In genomic region chr6:138647006-138647405, GRCh38 we compare ENCODE assay signal across 17 cellular contexts.
DNase-seq lines count a peak whose midpoint lies in the region; ATAC-seq lines count a peak whose summit lies in the region.
"Had no signal": no experiment of that assay in that cellular context is flagged by ENCODE, and none has a peak within 500 bp of the region (broad histone marks: within the 10 kb centered on the region; RNA-seq: fewer than 3 reads in every experiment).

No MANE protein-coding gene starts in this region.

- no peak overlapping the region for H3K23ac ChIP-seq in trophoblast cell (ENCODE audit: low read length)

- no peak overlapping the region for H3K27ac ChIP-seq in trophoblast cell (ENCODE audit: low read depth, low read length)
- H3K27ac ChIP-seq: pancreas, SJSA1 had no signal

- H3K36me3 ChIP-seq in adipocyte (ENCODE audit: control insufficient read depth, insufficient read depth, low read length, severe bottlenecking) (no peaks in the 10 kb centered on the region), trophoblast cell (ENCODE audit: control insufficient read depth in 1 of 2, insufficient read depth in 2 of 2, low read length in 2 of 2) (peaks cover 0 to 11% of the 10 kb centered on the region in 2 experiments)
- H3K36me3 ChIP-seq: pancreas, SJSA1 had no signal

- DNase-seq in Ammon's horn (ENCODE audit: low spot score) = peak; percentile 12
- DNase-seq in adipocyte (ENCODE audit: low read depth) = peak; percentile 89
- peak; percentile 78 for DNase-seq in fibroblast of peridontal ligament (ENCODE audit: extremely low read depth)
- DNase-seq in trophoblast cell = peak; percentile 19 to 53
- DNase-seq in NCI-H1105 treated with DMSO at 0.1 percent for 48 hours (lab: John Stamatoyannopoulos, UW) = no peak
- DNase-seq in NCI-H2107 (lab: John Stamatoyannopoulos, UW) = no peak
- no peak for DNase-seq in NCI-H748 (lab: John Stamatoyannopoulos, UW; ENCODE audit: unreplicated experiment)
- DNase-seq: activated naive CD4-positive, alpha-beta T cell treated with anti-CD3 and anti-CD28 coated beads, Interleukin-2, amount 50 U/mL, for 16 hours; effector CD4-positive, alpha-beta T cell; H7; NCI-H2081; pancreas; stimulated activated CD4-positive, alpha-beta T cell treated with anti-CD3 and anti-CD28 coated beads, Interleukin-2, amount 100 ng/mL, for 48 hours had no signal

- no peak overlapping the region for H3K14ac ChIP-seq in trophoblast cell (ENCODE audit: low read length)

- peaks cover 1% of the 10 kb centered on the region for H3K79me1 ChIP-seq in trophoblast cell (ENCODE audit: low read length)

- H3K9ac ChIP-seq in adipocyte (ENCODE audit: low read length) = peak overlapping the region; percentile 35
- H3K9ac ChIP-seq in trophoblast cell (ENCODE audit: low read length) = no peak overlapping the region

- ATAC-seq in activated CD4-positive, CD25-positive, alpha-beta regulatory T cell treated with anti-CD3 and anti-CD28 coated beads, Interleukin-2, amount 50 U/mL, for 24 hours = no peak
- ATAC-seq: pancreas; stimulated activated memory B cell treated with anti-CD40 and anti-IgM and Interleukin-4, amounts not matched to agents 10 μg/mL and 1 μg/mL and 100 μg/mL, for 72 hours had no signal

- no peak overlapping the region for H2AFZ ChIP-seq in trophoblast cell (ENCODE audit: insufficient read depth, low read length, poor library complexity)

- no peak overlapping the region for H4K91ac ChIP-seq in trophoblast cell (ENCODE audit: low read depth, low read length)

- H3K18ac ChIP-seq in trophoblast cell (ENCODE audit: low read length) = no peak overlapping the region

- no peak overlapping the region for H2AK5ac ChIP-seq in trophoblast cell (ENCODE audit: low read length)

- H4K8ac ChIP-seq in trophoblast cell (ENCODE audit: low read depth, low read length) = no peak overlapping the region

- H3K4ac ChIP-seq in trophoblast cell (ENCODE audit: low read depth, low read length) = no peak overlapping the region

- WGBS in trophoblast cell (ENCODE audit: extremely low coverage, insufficient coverage, insufficient read length) = no CpG with 5 or more reads among the region's 6 CpGs

- H2BK12ac ChIP-seq in trophoblast cell (ENCODE audit: low read length) = no peak overlapping the region

- H2BK120ac ChIP-seq in trophoblast cell (ENCODE audit: insufficient read depth, low read length, poor library complexity) = no peak overlapping the region

- H3K4me3 ChIP-seq in adipocyte (ENCODE audit: low read length) (peak overlapping the region; percentile 73), trophoblast cell (ENCODE audit: low read depth, low read length) (no peak overlapping the region)
- H3K4me3 ChIP-seq: lung, pancreas, SJSA1 had no signal

- H3K9me3 ChIP-seq in adipocyte (ENCODE audit: control insufficient read depth, low read length) (no peaks in the 10 kb centered on the region), trophoblast cell (ENCODE audit: insufficient read depth, low read depth, low read length) (no peaks in the 10 kb centered on the region)
- H3K9me3 ChIP-seq: pancreas, SJSA1 had no signal

- no peak overlapping the region for H4K12ac ChIP-seq in trophoblast cell (ENCODE audit: low read depth, low read length)

- H3K27me3 ChIP-seq in adipocyte (replicated peaks; ENCODE audit: control insufficient read depth, insufficient read depth, low read length) (no peaks in the 10 kb centered on the region), trophoblast cell (ENCODE audit: insufficient read depth, low read length) (no peaks in the 10 kb centered on the region)
- H3K27me3 ChIP-seq: pancreas, SJSA1 had no signal

- no peak overlapping the region for H3K4me2 ChIP-seq in trophoblast cell (ENCODE audit: low read length)

- no peak overlapping the region for H2BK5ac ChIP-seq in trophoblast cell (ENCODE audit: low read depth, low read length, poor library complexity)

- H3K4me1 ChIP-seq in adipocyte (ENCODE audit: control insufficient read depth, insufficient read depth, low read length) (peaks cover 8% of the 10 kb centered on the region), trophoblast cell (ENCODE audit: control insufficient read depth in 1 of 2, insufficient read depth in 2 of 2, low read length in 2 of 2) (peaks cover 3 to 5% of the 10 kb centered on the region in 2 experiments)
- H3K4me1 ChIP-seq: pancreas, SJSA1 had no signal

- peaks cover 2% of the 10 kb centered on the region for H3K79me2 ChIP-seq in trophoblast cell (ENCODE audit: control insufficient read depth, insufficient read depth, low read length, poor library complexity)

Comparison
In these comparisons a context has a peak if more than half of its experiments do, and no peak if none do; other contexts are left out.
1. DNase-seq: peak in Ammon's horn (single experiment), adipocyte (single experiment), fibroblast of peridontal ligament (single experiment) and trophoblast cell (2 of 2); none in NCI-H1105 treated with DMSO at 0.1 percent for 48 hours (single experiment), NCI-H2107 (single experiment) and NCI-H748 (single experiment).